Comparison of ENCODE assay signal across 26 cellular contexts in genomic region chrX:11430266-11430665, GRCh38.
DNase-seq lines count a peak whose midpoint lies in the region; ATAC-seq, FAIRE-seq and TF ChIP-seq lines count a peak whose summit lies in the region.
"Had no signal": no experiment of that assay in that cellular context is flagged by ENCODE, and none has a peak within 500 bp of the region (broad histone marks: within the 10 kb centered on the region; RNA-seq: fewer than 3 reads in every experiment).

No MANE protein-coding gene starts in this region.

- peaks cover 7% of the 10 kb centered on the region for H3K27me3 Mint-ChIP-seq in astrocyte (ENCODE audit: low read depth, unreplicated experiment)
- H3K27me3 Mint-ChIP-seq in activated CD4-positive, alpha-beta T cell treated with anti-CD3 and anti-CD28 coated beads for 36 hours = peaks cover 11% of the 10 kb centered on the region

- H3K79me2 ChIP-seq in GM23248 (ENCODE audit: insufficient read depth) (no peaks in the 10 kb centered on the region), astrocyte (ENCODE audit: insufficient read depth, low read length) (no peaks in the 10 kb centered on the region)

- no peak overlapping the region for H3K27ac Mint-ChIP-seq in astrocyte (ENCODE audit: unreplicated experiment)
- H3K27ac Mint-ChIP-seq in activated CD4-positive, alpha-beta T cell treated with anti-CD3 and anti-CD28 coated beads for 36 hours = no peak overlapping the region
- H3K27ac Mint-ChIP-seq: CD4-positive, alpha-beta T cell; HFFc6 had no signal

- H3K4me1 ChIP-seq in GM23248 (ENCODE audit: insufficient read depth) (peaks cover 6% of the 10 kb centered on the region; the same call in 1 of the 2 replicates), astrocyte (ENCODE audit: insufficient read depth, low read length) (peaks cover 2% of the 10 kb centered on the region), pancreas (no peaks in the 10 kb centered on the region), right cardiac atrium (ENCODE audit: control insufficient read depth, insufficient read depth, low read length) (no peaks in the 10 kb centered on the region)
- H3K4me1 ChIP-seq: HAP-1 had no signal

- H3K36me3 ChIP-seq in GM23248 (ENCODE audit: low read depth) (no peaks in the 10 kb centered on the region), astrocyte (ENCODE audit: insufficient read depth, low read length) (no peaks in the 10 kb centered on the region), pancreas (no peaks in the 10 kb centered on the region)
- H3K36me3 ChIP-seq: BLaER1, HAP-1 had no signal

- no peaks in the 10 kb centered on the region for H3K9me2 ChIP-seq in GM23248 (ENCODE audit: insufficient read depth)

- H3K9me3 ChIP-seq in GM23248 (ENCODE audit: low read depth) (no peaks in the 10 kb centered on the region), astrocyte (ENCODE audit: insufficient read depth, low read depth, low read length) (no peaks in the 10 kb centered on the region), pancreas (no peaks in the 10 kb centered on the region), right cardiac atrium (ENCODE audit: control insufficient read depth, low read length) (no peaks in the 10 kb centered on the region)
- H3K9me3 ChIP-seq: HAP-1 had no signal

- H3K4me2 ChIP-seq in GM23248 (ENCODE audit: unreplicated experiment) (no peak overlapping the region), astrocyte (ENCODE audit: low read length) (no peak overlapping the region)
- H3K4me2 ChIP-seq: BLaER1 had no signal

- no peaks in the 10 kb centered on the region for H3K9me3 Mint-ChIP-seq in astrocyte (ENCODE audit: unreplicated experiment)
- H3K9me3 Mint-ChIP-seq in activated CD4-positive, alpha-beta T cell treated with anti-CD3 and anti-CD28 coated beads for 36 hours (ENCODE audit: low read depth) = no peaks in the 10 kb centered on the region
- H3K9me3 Mint-ChIP-seq: CD4-positive, alpha-beta T cell; HFFc6 had no signal

- H3K27ac ChIP-seq in GM23248 = no peak overlapping the region
- no peak overlapping the region for H3K27ac ChIP-seq in astrocyte (ENCODE audit: low read depth, low read length)
- peak overlapping the region; percentile 38 for H3K27ac ChIP-seq in epithelial cell of prostate
- H3K27ac ChIP-seq in pancreas = no peak overlapping the region
- no peak overlapping the region for H3K27ac ChIP-seq in right cardiac atrium (ENCODE audit: low read length)
- H3K27ac ChIP-seq: BLaER1, RWPE1 had no signal

- peak; percentile 30 for DNase-seq in GM23248
- no peak for DNase-seq in astrocyte (ENCODE audit: low read depth)
- no peak for DNase-seq in epithelial cell of prostate (ENCODE audit: low read depth, low spot score)
- no peak for DNase-seq in pancreas
- DNase-seq in right cardiac atrium = no peak
- DNase-seq in stimulated activated CD4-positive, alpha-beta T cell treated with anti-CD3 and anti-CD28 coated beads, Interleukin-4, amount 100 ng/mL, for 24 hours = no peak
- DNase-seq in activated CD4-positive, alpha-beta T cell treated with anti-CD3 and anti-CD28 coated beads for 36 hours = no peak
- DNase-seq: CD4-positive, alpha-beta T cell; GOT3; HFFc6; NCI-H1092; NCI-H1417 treated with DMSO at 0.1 percent for 48 hours; NCI-H187; NCI-H2081 treated with DMSO at 0.1 percent for 48 hours; NCI-H2171; NCI-H226; NCI-H510A; NCI-H69; SHP77 had no signal

- no peak for ATAC-seq in pancreas
- no peak for ATAC-seq in right cardiac atrium
- ATAC-seq in GM21786 (IDR thresholded peaks at IDR 0.05; ENCODE audit: unreplicated experiment) = no peak
- no peak for ATAC-seq in activated CD4-positive, alpha-beta T cell treated with anti-CD3 and anti-CD28 coated beads for 36 hours
- ATAC-seq: Panc1 had no signal

- in situ Hi-C loops in GM23248 (cut with MboI) = no loop called here

- H3K4me1 Mint-ChIP-seq in astrocyte (ENCODE audit: low read depth, unreplicated experiment) = peaks cover 8% of the 10 kb centered on the region
- H3K4me1 Mint-ChIP-seq in activated CD4-positive, alpha-beta T cell treated with anti-CD3 and anti-CD28 coated beads for 36 hours = no peaks in the 10 kb centered on the region

- H3K4me3 ChIP-seq in GM23248 (no peak overlapping the region), astrocyte (ENCODE audit: insufficient read depth, low read depth, low read length) (no peak overlapping the region), pancreas (no peak overlapping the region), right cardiac atrium (ENCODE audit: low read length) (no peak overlapping the region)
- H3K4me3 ChIP-seq: BLaER1, HAP-1 had no signal

- no peak overlapping the region for H3K9ac ChIP-seq in GM23248
- no peak overlapping the region for H3K9ac ChIP-seq in astrocyte (ENCODE audit: low read length)
- H3K9ac ChIP-seq: BLaER1 had no signal

- no peak overlapping the region for H3K4me3 Mint-ChIP-seq in astrocyte (ENCODE audit: unreplicated experiment)
- H3K4me3 Mint-ChIP-seq in activated CD4-positive, alpha-beta T cell treated with anti-CD3 and anti-CD28 coated beads for 36 hours = no peak overlapping the region
- H3K4me3 Mint-ChIP-seq: CD4-positive, alpha-beta T cell; HFFc6 had no signal

- no peaks in the 10 kb centered on the region for H3K36me3 Mint-ChIP-seq in astrocyte (ENCODE audit: low read depth, unreplicated experiment)
- H3K36me3 Mint-ChIP-seq in activated CD4-positive, alpha-beta T cell treated with anti-CD3 and anti-CD28 coated beads for 36 hours (ENCODE audit: low read depth) = no peaks in the 10 kb centered on the region

- intact Hi-C loops in pancreas (cut with DNase I) = no loop called here
- intact Hi-C loops in right cardiac atrium (cut with DNase I) = no loop called here
- intact Hi-C loops in activated CD4-positive, alpha-beta T cell treated with anti-CD3 and anti-CD28 coated beads for 36 hours (cut with DNase I, micrococcal nuclease) = no loop called here

- H3F3A ChIP-seq in GM23248 (ENCODE audit: insufficient read depth) = peaks cover 9% of the 10 kb centered on the region; the same call in 1 of the 2 replicates

- H3K27me3 ChIP-seq in GM23248 (replicated peaks; ENCODE audit: insufficient read depth) = no peaks in the 10 kb centered on the region
- no peaks in the 10 kb centered on the region for H3K27me3 ChIP-seq in astrocyte (ENCODE audit: insufficient read depth, low read length)
- H3K27me3 ChIP-seq in pancreas = peaks cover 0 to 11% (median 4%) of the 10 kb centered on the region in 4 donors
- H3K27me3 ChIP-seq in right cardiac atrium (ENCODE audit: control insufficient read depth, insufficient read depth) = no peaks in the 10 kb centered on the region

- POLR2A ChIA-PET in activated CD4-positive, alpha-beta T cell treated with anti-CD3 and anti-CD28 coated beads for 36 hours (lab: Charles Lee) = no interaction called here

- TF ChIP-seq CTCF in astrocyte (IDR thresholded peaks at IDR 0.05; ENCODE audit: insufficient read depth, low read depth, low read length) (no peak), pancreas (IDR thresholded peaks at IDR 0.05) (no peak)

- FAIRE-seq in astrocyte (lab: Jason Lieb, UNC) (peak; percentile 41), pancreas (lab: Jason Lieb, UNC) (peak; percentile 84)
- FAIRE-seq: A204.1, D721Med had no signal

- H4K20me1 ChIP-seq in GM23248 (ENCODE audit: insufficient read depth) (no peaks in the 10 kb centered on the region), astrocyte (ENCODE audit: insufficient read depth, low read length) (no peaks in the 10 kb centered on the region)
- H4K20me1 ChIP-seq: BLaER1 had no signal

- CTCF ChIA-PET in activated CD4-positive, alpha-beta T cell treated with anti-CD3 and anti-CD28 coated beads for 36 hours (lab: Charles Lee) = no interaction called here

- H2AFZ ChIP-seq in GM23248 (no peak overlapping the region), astrocyte (ENCODE audit: low read depth, low read length) (no peak overlapping the region)
